9 cellular contexts compared by ENCODE assay signal in the genomic region with DNA sequence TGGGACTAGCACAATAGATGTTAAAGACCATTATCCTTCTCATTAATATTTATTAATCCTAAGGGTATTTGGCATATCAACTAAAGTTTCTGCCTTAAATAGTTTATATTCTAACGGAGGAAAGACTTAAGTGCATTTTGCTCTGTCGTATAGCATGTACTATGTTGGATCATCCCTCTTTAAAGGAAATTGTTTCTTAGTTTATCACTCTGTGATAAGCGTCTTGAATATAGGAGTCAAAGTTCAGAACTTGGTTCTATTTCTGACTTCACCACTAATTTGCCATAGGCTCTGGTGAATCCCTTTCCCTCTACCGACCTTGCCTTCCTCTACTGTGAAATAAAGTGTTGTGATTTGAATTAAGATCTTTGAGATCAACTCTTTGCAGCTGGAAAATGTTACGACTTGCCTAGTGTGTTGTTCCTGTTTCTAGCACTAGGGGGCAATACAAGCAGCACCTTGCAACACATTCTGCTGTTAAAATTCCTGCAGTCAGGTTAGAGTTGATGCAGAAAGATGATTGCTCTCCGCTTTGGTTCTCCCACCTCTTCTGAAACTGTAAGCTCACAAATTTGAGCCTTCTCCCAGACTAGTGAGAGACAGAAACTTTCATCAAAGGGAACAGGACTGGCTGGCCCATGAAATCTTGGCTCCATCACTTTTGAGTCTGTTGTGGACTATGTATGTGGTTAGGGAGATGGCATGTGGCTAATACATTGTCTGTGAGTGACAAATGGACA. TPM values are rescaled to one million over a fixed set of nuclear protein-coding genes. Genes with fewer than 3 reads are reported as not detected.
DNase-seq lines count a peak whose midpoint lies in the region; ATAC-seq and TF ChIP-seq lines count a peak whose summit lies in the region.
"Had no signal": no experiment of that assay in that cellular context is flagged by ENCODE, and none has a peak within 500 bp of the region (broad histone marks: within the 10 kb centered on the region; RNA-seq: fewer than 3 reads in every experiment).

No MANE protein-coding gene starts in this region.

- no peak overlapping the region for H3K9ac ChIP-seq in neural progenitor cell

- H3K4me1 ChIP-seq in GM23338 (ENCODE audit: insufficient read depth) (no peaks in the 10 kb centered on the region), neural progenitor cell (no peaks in the 10 kb centered on the region), uterus (no peaks in the 10 kb centered on the region)
- H3K4me1 ChIP-seq: SJSA1 had no signal

- ATAC-seq in GM23338: peak; percentile 74
- peak in 1 of 2 donors; percentile 46 for ATAC-seq in activated T-cell treated with anti-CD3 and anti-CD28 coated beads, Interleukin-2, amount 50 U/mL, for 4 hours
- no peak for ATAC-seq in HG02571 (IDR thresholded peaks at IDR 0.05; ENCODE audit: unreplicated experiment)

- H3K4me3 Mint-ChIP-seq in GM23338 (no peak overlapping the region), neural progenitor cell (no peak overlapping the region)
- no peak overlapping the region for H3K4me3 Mint-ChIP-seq in activated T-cell treated with anti-CD3 and anti-CD28 coated beads, Interleukin-2, amount 50 U/mL, for 4 hours

- H2AFZ ChIP-seq in GM23338 (no peak overlapping the region), neural progenitor cell (replicated peaks) (peak overlapping the region; percentile 27)

- H3K27ac Mint-ChIP-seq in GM23338: no peak overlapping the region
- no peak overlapping the region for H3K27ac Mint-ChIP-seq in neural progenitor cell

- H3K27me3 ChIP-seq in GM23338 (ENCODE audit: insufficient read depth): no peaks in the 10 kb centered on the region
- no peaks in the 10 kb centered on the region for H3K27me3 ChIP-seq in neural progenitor cell
- no peaks in the 10 kb centered on the region for H3K27me3 ChIP-seq in uterus
- H3K27me3 ChIP-seq: SJSA1 had no signal

- H3K4me2 ChIP-seq in GM23338 (no peak overlapping the region), neural progenitor cell (no peak overlapping the region)

- H4K20me1 ChIP-seq in GM23338 (replicated peaks; ENCODE audit: insufficient read depth) (no peaks in the 10 kb centered on the region), neural progenitor cell (ENCODE audit: low read depth) (no peaks in the 10 kb centered on the region)

- H3F3A ChIP-seq in GM23338 (replicated peaks; ENCODE audit: low read depth) (no peaks in the 10 kb centered on the region), neural progenitor cell (ENCODE audit: low read depth) (no peaks in the 10 kb centered on the region)

- H3K9me3 Mint-ChIP-seq in GM23338 (no peaks in the 10 kb centered on the region; the same call in 2 of the 3 replicates), neural progenitor cell (no peaks in the 10 kb centered on the region)
- no peaks in the 10 kb centered on the region for H3K9me3 Mint-ChIP-seq in activated T-cell treated with anti-CD3 and anti-CD28 coated beads, Interleukin-2, amount 50 U/mL, for 4 hours

- no peaks in the 10 kb centered on the region for H3K36me3 Mint-ChIP-seq in GM23338 (ENCODE audit: low read depth)
- no peaks in the 10 kb centered on the region for H3K36me3 Mint-ChIP-seq in activated T-cell treated with anti-CD3 and anti-CD28 coated beads, Interleukin-2, amount 50 U/mL, for 4 hours (ENCODE audit: insufficient read depth)
- no peaks in the 10 kb centered on the region for H3K36me3 Mint-ChIP-seq in neural progenitor cell

- H3K36me3 ChIP-seq in GM23338 (ENCODE audit: insufficient read depth) (no peaks in the 10 kb centered on the region), neural progenitor cell (no peaks in the 10 kb centered on the region), uterus (no peaks in the 10 kb centered on the region)
- H3K36me3 ChIP-seq: SJSA1 had no signal

- H3K4me3 ChIP-seq in GM23338 (no peak overlapping the region), fibroblast of the aortic adventitia (ENCODE audit: low read depth, low read length) (no peak overlapping the region), neural progenitor cell (no peak overlapping the region), uterus (no peak overlapping the region)
- H3K4me3 ChIP-seq: SJSA1 had no signal

- H3K27ac ChIP-seq in GM23338 (ENCODE audit: low read depth) (no peak overlapping the region), neural progenitor cell (no peak overlapping the region), uterus (no peak overlapping the region)
- H3K27ac ChIP-seq: SJSA1 had no signal

- H3K27me3 Mint-ChIP-seq in GM23338 (ENCODE audit: insufficient read depth, low read depth, poor library complexity): peaks cover 4% of the 10 kb centered on the region
- H3K27me3 Mint-ChIP-seq in activated T-cell treated with anti-CD3 and anti-CD28 coated beads, Interleukin-2, amount 50 U/mL, for 4 hours (ENCODE audit: low read depth): no peaks in the 10 kb centered on the region
- H3K27me3 Mint-ChIP-seq in neural progenitor cell (ENCODE audit: insufficient read depth, low read depth): peaks cover 2% of the 10 kb centered on the region

- no peaks in the 10 kb centered on the region; the same call in 1 of the 3 replicates for H3K4me1 Mint-ChIP-seq in GM23338
- H3K4me1 Mint-ChIP-seq in activated T-cell treated with anti-CD3 and anti-CD28 coated beads, Interleukin-2, amount 50 U/mL, for 4 hours (ENCODE audit: low read depth): no peaks in the 10 kb centered on the region
- peaks cover 11% of the 10 kb centered on the region for H3K4me1 Mint-ChIP-seq in neural progenitor cell

- DNase-seq in CD1c-positive myeloid dendritic cell (ENCODE audit: extremely low spot score): peak; percentile 68
- peak; percentile 85 for DNase-seq in GM23338 (ENCODE audit: low spot score)
- DNase-seq in NCI-H748 (lab: John Stamatoyannopoulos, UW; ENCODE audit: unreplicated experiment): peak; percentile 50
- peak; percentile 32 for DNase-seq in activated T-cell treated with anti-CD3 and anti-CD28 coated beads, Interleukin-2, amount 50 U/mL, for 4 hours
- peak; percentile 87 for DNase-seq in fibroblast of the aortic adventitia (ENCODE audit: low read depth)
- DNase-seq in neural progenitor cell (ENCODE audit: low spot score): peak; percentile 74
- DNase-seq in uterus: peak; percentile 30 to 64

- H3K79me2 ChIP-seq in GM23338 (replicated peaks; ENCODE audit: insufficient read depth) (no peaks in the 10 kb centered on the region), neural progenitor cell (ENCODE audit: low read depth) (no peaks in the 10 kb centered on the region)

- H3K9me3 ChIP-seq in neural progenitor cell (ENCODE audit: low read depth) (no peaks in the 10 kb centered on the region), uterus (no peaks in the 10 kb centered on the region)
- H3K9me3 ChIP-seq: SJSA1 had no signal

- no peaks in the 10 kb centered on the region for H3K9me2 ChIP-seq in GM23338 (ENCODE audit: insufficient read depth)

- intact Hi-C loops in uterus (cut with DNase I; ENCODE audit: low total_unique reads): loop anchor here (2.0 kb wide), 1 partner anchor 185 kb away; no protein-coding TSS in a partner anchor

- TF ChIP-seq CTCF in GM23338 (conservative IDR thresholded peaks at IDR 0.05; ENCODE audit: low read depth in 2 of 2) (peak; percentile 93 to 98), fibroblast of the aortic adventitia (IDR thresholded peaks at IDR 0.05; ENCODE audit: insufficient read depth, low read length) (peak; percentile 90), neural progenitor cell (IDR thresholded peaks at IDR 0.05) (peak; percentile 91), uterus (IDR thresholded peaks at IDR 0.05) (peak; percentile 87 to 99 (median 92))

- TF ChIP-seq POLR2A in uterus (IDR thresholded peaks at IDR 0.05): no peak

TF ChIP-seq in GM23338, 12 proteins besides CTCF, POLR2A, EP300 and RAD21 (continues in another document):
- no peak for TF ChIP-seq POLR2AphosphoS5 (IDR thresholded peaks at IDR 0.05; ENCODE audit: low read depth)
- no peak for TF ChIP-seq ZNF114 (CRISPR knock-in tag; IDR thresholded peaks at IDR 0.05)
- no peak for TF ChIP-seq NANOG (IDR thresholded peaks at IDR 0.05; ENCODE audit: borderline replicate concordance)
- TF ChIP-seq STAT1 (IDR thresholded peaks at IDR 0.05; ENCODE audit: unreplicated experiment): no peak
- TF ChIP-seq ZNF331 (CRISPR knock-in tag; IDR thresholded peaks at IDR 0.05; ENCODE audit: low read depth): no peak
- no peak for TF ChIP-seq EZH2phosphoT487 (IDR thresholded peaks at IDR 0.05; ENCODE audit: unreplicated experiment)

RNA-seq across cellular contexts. Expression of a gene that starts 27.8 kb away (rescaled TPM):
- 28.9 and 32.2 TPM in 2 replicates for total RNA-seq in GM23338 (2014; rRNA removed; shearing (Covaris generic))
- polyA plus RNA-seq in GM23338 (2016; fragmentation: Nextera tagmentation; extraction: Ambion mirVana): 11.1 and 12.3 TPM in 2 replicates
- 1 to 10 TPM; 3.3 to 4.9 (median 3.8) TPM for total RNA-seq in activated T-cell treated with anti-CD3 and anti-CD28 coated beads, Interleukin-2, amount 50 U/mL, for 4 hours
- 3.4 and 4.4 TPM in 2 replicates for total RNA-seq in fibroblast of the aortic adventitia (ENCODE audit: low replicate concordance)
- total RNA-seq in neural progenitor cell (ENCODE audit: low replicate concordance): 4.1 and 12.0 TPM in 2 replicates
- total RNA-seq in uterus: 10 to 100 TPM in 2 of 4 donors, 1 to 10 TPM in 2; 6.1 to 23.2 (median 12.0) TPM

RNA-seq across cellular contexts. Expression of a gene that starts 55.2 kb away (rescaled TPM):
- 163 and 195 TPM in 2 replicates for total RNA-seq in GM23338 (2014; rRNA removed; shearing (Covaris generic))
- polyA plus RNA-seq in GM23338 (2016; fragmentation: Nextera tagmentation; extraction: Ambion mirVana): 90.0 and 95.1 TPM in 2 replicates
- 100 to 1,000 TPM in 2 of 3 donors, 10 to 100 TPM in 1; 79.7 to 118 (median 105) TPM for total RNA-seq in activated T-cell treated with anti-CD3 and anti-CD28 coated beads, Interleukin-2, amount 50 U/mL, for 4 hours
- 111 and 228 TPM in 2 replicates for total RNA-seq in fibroblast of the aortic adventitia (ENCODE audit: low replicate concordance)
- total RNA-seq in neural progenitor cell (ENCODE audit: low replicate concordance): 72.7 and 73.9 TPM in 2 replicates
- 100 to 1,000 TPM in 3 of 4 donors, 10 to 100 TPM in 1; 64.0 to 231 (median 163) TPM for total RNA-seq in uterus

Comparison
In these comparisons a context has a peak if more than half of its experiments do, and no peak if none do; other contexts are left out.
1. DNase-seq: peak in every context shown above with its lines; median percentile 87 in fibroblast of the aortic adventitia; 85 in GM23338; 74 in neural progenitor cell; 68 in CD1c-positive myeloid dendritic cell; 50 in NCI-H748; 47 in uterus; 32 in activated T-cell treated with anti-CD3 and anti-CD28 coated beads, Interleukin-2, amount 50 U/mL, for 4 hours.